Comparison of ENCODE assay signal across 11 cellular contexts in genomic region chr18:35095983-35096676, GRCh38. TPM values are rescaled to one million over a fixed set of nuclear protein-coding genes. Genes with fewer than 3 reads are reported as not detected.
DNase-seq lines count a peak whose midpoint lies in the region; ATAC-seq and TF ChIP-seq lines count a peak whose summit lies in the region.
"Had no signal": no experiment of that assay in that cellular context is flagged by ENCODE, and none has a peak within 500 bp of the region (broad histone marks: within the 10 kb centered on the region; RNA-seq: fewer than 3 reads in every experiment).

No MANE protein-coding gene starts in this region.

- peaks cover 13% of the 10 kb centered on the region for H3K36me3 ChIP-seq in mesodermal cell (ENCODE audit: control insufficient read depth, insufficient read depth, low read length)
- H3K36me3 ChIP-seq in lower lobe of right lung, result peaks cover 11% of the 10 kb centered on the region

- H3K27ac ChIP-seq in mesodermal cell (ENCODE audit: low read depth, low read length, severe bottlenecking) (peak overlapping the region; percentile 74), lower lobe of right lung (no peak overlapping the region)
- H3K27ac ChIP-seq: transverse colon had no signal

- intact Hi-C loops in lower lobe of right lung (cut with DNase I), result no loop called here

- ATAC-seq in GM19023 (IDR thresholded peaks at IDR 0.05; ENCODE audit: unreplicated experiment) (peak; percentile 81), HG03565 (IDR thresholded peaks at IDR 0.05; ENCODE audit: unreplicated experiment) (peak; percentile 85), lower lobe of right lung (no peak)

- H3K4me1 ChIP-seq in mesodermal cell (ENCODE audit: control insufficient read depth, insufficient read depth, low read length, poor library complexity, severe bottlenecking), result peaks cover 14% of the 10 kb centered on the region
- H3K4me1 ChIP-seq in lower lobe of right lung, result no peaks in the 10 kb centered on the region
- H3K4me1 ChIP-seq: transverse colon had no signal

- H3K9me3 Mint-ChIP-seq in HFFc6, result no peaks in the 10 kb centered on the region

- peaks cover 36% of the 10 kb centered on the region for H3K4me1 Mint-ChIP-seq in HFFc6 (ENCODE audit: low read depth)

- TF ChIP-seq CTCF in HFFc6 (IDR thresholded peaks at IDR 0.05) (no peak), lower lobe of right lung (IDR thresholded peaks at IDR 0.05) (no peak)

- no peaks in the 10 kb centered on the region for H3K36me3 Mint-ChIP-seq in HFFc6 (ENCODE audit: low read depth)

- H3K27ac Mint-ChIP-seq in HFFc6, result peak overlapping the region; percentile 75

- WGBS in mesodermal cell (ENCODE audit: insufficient coverage in 2 of 2), 2 experiments, result 90 to 100% methylated on average over 1 of the region's 1 CpG

- DNase-seq in HFFc6 (peak; percentile 62), NCI-H128 (lab: John Stamatoyannopoulos, UW; ENCODE audit: unreplicated experiment) (no peak), SIG-M5 treated with dmso at 0.1 percent for 504 hours (lab: John Stamatoyannopoulos, UW; ENCODE audit: unreplicated experiment) (no peak), HPDE6-E6E7 (ENCODE audit: extremely low spot score) (no peak), lower lobe of right lung (no peak)
- DNase-seq: NCI-H1048, T-helper 2 cell, transverse colon had no signal

- H3K9me3 ChIP-seq in mesodermal cell (ENCODE audit: control insufficient read depth, low read length) (no peaks in the 10 kb centered on the region), lower lobe of right lung (no peaks in the 10 kb centered on the region)
- H3K9me3 ChIP-seq: transverse colon had no signal

- H3K4me3 ChIP-seq in mesodermal cell (ENCODE audit: extremely low read depth, insufficient read depth, low read length, poor library complexity, severe bottlenecking) (no peak overlapping the region), lower lobe of right lung (no peak overlapping the region)
- H3K4me3 ChIP-seq: transverse colon had no signal

- no peaks in the 10 kb centered on the region for H3K27me3 ChIP-seq in lower lobe of right lung (ENCODE audit: low read depth)
- H3K27me3 ChIP-seq: transverse colon had no signal

- H3K27me3 Mint-ChIP-seq in HFFc6 (ENCODE audit: insufficient read depth), result peaks cover 4% of the 10 kb centered on the region; the same call in 1 of the 2 replicates

- peak overlapping the region; percentile 66 for H3K4me3 Mint-ChIP-seq in HFFc6

RNA-seq across cellular contexts. Expression of gene MAPRE2, which starts 54.9 kb away (rescaled TPM):
- 10 to 100 TPM; 22.4 to 39.1 (median 24.4) TPM for total RNA-seq in HFFc6 (2021; fragmentation: NEBNext Ultra II Directional; extraction: Animal tissue kit (Norgen Biotek cat#: 25700))
- 49.0 TPM for polyA plus RNA-seq in mesodermal cell (2013, experiment 1 of 2)
- polyA plus RNA-seq in mesodermal cell (2013, experiment 2 of 2), result 44.6 TPM
- 33.8 TPM for total RNA-seq in lower lobe of right lung

Comparison
In these comparisons a context has a peak if more than half of its experiments do, and no peak if none do; other contexts are left out.
1. ATAC-seq: peak in GM19023 (single experiment) and HG03565 (single experiment); none in lower lobe of right lung (0 of 2).